9 cellular contexts compared by ENCODE assay signal in genomic region chr12:953776-954175, GRCh38.
DNase-seq lines count a peak whose midpoint lies in the region; ATAC-seq and TF ChIP-seq lines count a peak whose summit lies in the region.
"Had no signal": no experiment of that assay in that cellular context is flagged by ENCODE, and none has a peak within 500 bp of the region (broad histone marks: within the 10 kb centered on the region; RNA-seq: fewer than 3 reads in every experiment).

No MANE protein-coding gene starts in this region.

- POLR2A ChIA-PET in HEK293T (lab: Yijun Ruan, JAX) = interaction anchor here (1.3 to 1.5 kb wide), 2 partner anchors 37 to 38 kb away, joined by 4 read pairs; no protein-coding TSS in a partner anchor

- DNase-seq in AG10803 (ENCODE audit: low read depth) (peak; percentile 54), HEK293T (ENCODE audit: extremely low spot score) (no peak), RKO (ENCODE audit: low spot score) (peak; percentile 97), fibroblast of gingiva (ENCODE audit: low read depth) (peak; percentile 23), OCI-M1 (lab: John Stamatoyannopoulos, UW) (no peak), SHP77 treated with DMSO at 0.1 percent for 48 hours (lab: John Stamatoyannopoulos, UW) (no peak)
- DNase-seq: pancreas had no signal

- H3K4me3 ChIP-seq in AG10803 (ENCODE audit: low read length) = no peak overlapping the region
- H3K4me3 ChIP-seq: pancreas had no signal

- no peak for ATAC-seq in GM19463 (IDR thresholded peaks at IDR 0.05; ENCODE audit: unreplicated experiment)
- no peak for ATAC-seq in GM18517 (IDR thresholded peaks at IDR 0.05; ENCODE audit: unreplicated experiment)
- ATAC-seq: pancreas had no signal

- CTCF ChIA-PET in HEK293T (lab: Yijun Ruan, JAX) = interaction anchor here (0.6 to 1.3 kb wide), 3 partner anchors 86 to 391 kb away, joined by 3 to 5 read pairs (median 4); no protein-coding TSS in a partner anchor

- TF ChIP-seq CTCF in AG10803 (conservative IDR thresholded peaks at IDR 0.05; ENCODE audit: low read length) = no peak

TF ChIP-seq in HEK293T, 16 proteins besides CTCF, POLR2A, EP300 and RAD21:
- no peak for TF ChIP-seq BHLHE40 (IDR thresholded peaks at IDR 0.05; ENCODE audit: borderline replicate concordance)
- peak; percentile 58 for TF ChIP-seq PKNOX1 (IDR thresholded peaks at IDR 0.05)

Comparison
In these comparisons a context has a peak if more than half of its experiments do, and no peak if none do; other contexts are left out.
1. DNase-seq: peak in AG10803 (single experiment), RKO (single experiment) and fibroblast of gingiva (single experiment); none in HEK293T (single experiment), OCI-M1 (single experiment) and SHP77 treated with DMSO at 0.1 percent for 48 hours (single experiment).